In the genomic region with DNA sequence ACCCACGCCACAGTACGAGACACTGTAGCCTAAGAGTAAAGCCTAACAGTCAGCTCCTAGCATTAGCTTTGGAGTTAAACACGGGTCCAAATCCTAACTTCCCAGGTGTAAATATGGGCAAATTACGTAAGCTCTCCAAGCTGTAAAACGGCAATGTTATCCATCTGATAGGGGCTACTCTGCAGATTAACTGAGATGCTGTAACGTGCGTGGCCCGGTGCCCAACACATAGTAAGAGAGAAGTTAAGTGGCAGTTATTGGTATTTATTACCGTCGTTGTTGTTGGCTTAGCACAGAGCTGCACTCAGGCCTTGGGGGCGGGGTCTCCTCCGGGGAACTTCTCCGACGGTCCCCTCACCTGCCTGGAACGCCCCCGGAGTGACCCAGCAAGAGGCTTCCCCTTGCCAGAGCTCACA, we compare ENCODE assay signal across 8 cellular contexts. TPM values are rescaled to one million over a fixed set of nuclear protein-coding genes. Genes with fewer than 3 reads are reported as not detected.
DNase-seq lines count a peak whose midpoint lies in the region; ATAC-seq and TF ChIP-seq lines count a peak whose summit lies in the region.

No MANE protein-coding gene starts in this region.

- H3K36me3 ChIP-seq in endodermal cell (ENCODE audit: control insufficient read depth, insufficient read depth, low read length): peaks cover 5% of the 10 kb centered on the region
- no peaks in the 10 kb centered on the region for H3K36me3 ChIP-seq in neutrophil

- no peak for ATAC-seq in HG02588 (IDR thresholded peaks at IDR 0.05; ENCODE audit: unreplicated experiment)
- no peak for ATAC-seq in HG03139 (IDR thresholded peaks at IDR 0.05; ENCODE audit: unreplicated experiment)

- peak overlapping the region; percentile 100 for H3K4me3 Mint-ChIP-seq in Calu3 (ENCODE audit: low read depth, unreplicated experiment)
- H3K4me3 Mint-ChIP-seq in endodermal cell: peak overlapping the region; percentile 91

- 13 to 16% methylated on average over 13 to 16 of the region's 16 CpGs for WGBS in endodermal cell (ENCODE audit: insufficient coverage in 1 of 2, insufficient read length in 1 of 2), 2 experiments

- H3K4me1 Mint-ChIP-seq in Calu3 (ENCODE audit: low read depth, unreplicated experiment): peaks cover 22% of the 10 kb centered on the region
- H3K4me1 Mint-ChIP-seq in endodermal cell: peaks cover 11% of the 10 kb centered on the region

- H3K27ac ChIP-seq in endodermal cell (ENCODE audit: low read depth, low read length): peak overlapping the region; percentile 69
- H3K27ac ChIP-seq in neutrophil: peak overlapping the region; percentile 99

- H3K4me3 ChIP-seq in NB4 (ENCODE audit: low read depth, low read length) (peak overlapping the region; percentile 90), endodermal cell (ENCODE audit: low read length) (peak overlapping the region; percentile 91), neutrophil (ENCODE audit: low read depth in 1 of 2, low read length in 1 of 2) (peak overlapping the region; percentile 79 to 81)

- H3K9me3 Mint-ChIP-seq in Calu3 (ENCODE audit: low read depth, unreplicated experiment): no peaks in the 10 kb centered on the region
- peaks cover 2% of the 10 kb centered on the region for H3K9me3 Mint-ChIP-seq in endodermal cell

- CTCF ChIA-PET in Calu3 (lab: Charles Lee): interaction anchor here (0.6 to 3.9 kb wide), 12 partner anchors 12 to 194 kb away, joined by 3 to 50 read pairs (median 5); a partner anchor contains a TSS

- H3K27me3 ChIP-seq in endodermal cell (ENCODE audit: control insufficient read depth, insufficient read depth, low read length, poor library complexity, severe bottlenecking): no peaks in the 10 kb centered on the region
- H3K27me3 ChIP-seq in neutrophil: no peaks in the 10 kb centered on the region

- H3K9me3 ChIP-seq in endodermal cell (ENCODE audit: control insufficient read depth, low read length): peaks cover under 1% of the 10 kb centered on the region
- H3K9me3 ChIP-seq in neutrophil: no peaks in the 10 kb centered on the region

- intact Hi-C loops in Calu3 (cut with micrococcal nuclease; ENCODE audit: unreplicated experiment): loop anchor here (1.0 to 5.0 kb wide), 2 partner anchors 39 to 138 kb away; no protein-coding TSS in a partner anchor

- no TSS peak for BruUV-seq in Calu3 (replicated peaks; lab: Mats Ljungman, UMichigan)

- H3K36me3 Mint-ChIP-seq in Calu3 (ENCODE audit: insufficient read depth, unreplicated experiment) (peaks cover 34% of the 10 kb centered on the region), endodermal cell (ENCODE audit: low read depth) (peaks cover 20% of the 10 kb centered on the region)

- H3K4me1 ChIP-seq in endodermal cell (ENCODE audit: control insufficient read depth, insufficient read depth, low read length) (no peaks in the 10 kb centered on the region), neutrophil (ENCODE audit: control insufficient read depth in 1 of 2, insufficient read depth in 1 of 2, low read depth in 1 of 2, low read length in 1 of 2) (peaks cover 37 to 38% of the 10 kb centered on the region in 2 experiments)

- TF ChIP-seq CTCF in Calu3 (IDR thresholded peaks at IDR 0.05; ENCODE audit: unreplicated experiment) (no peak), NB4 (IDR thresholded peaks at IDR 0.05; ENCODE audit: low read depth, low read length) (no peak), endodermal cell (conservative IDR thresholded peaks at IDR 0.05) (no peak), neutrophil (IDR thresholded peaks at IDR 0.05) (no peak)

- H3K27me3 Mint-ChIP-seq in Calu3 (ENCODE audit: unreplicated experiment) (no peaks in the 10 kb centered on the region), endodermal cell (ENCODE audit: insufficient read depth) (peaks cover 14% of the 10 kb centered on the region)

- H3K27ac Mint-ChIP-seq in Calu3 (ENCODE audit: unreplicated experiment): peak overlapping the region; percentile 98
- H3K27ac Mint-ChIP-seq in endodermal cell: peak overlapping the region; percentile 97

- H3K9ac ChIP-seq in endodermal cell (ENCODE audit: extremely low read depth, low read length, poor library complexity, severe bottlenecking): peak overlapping the region; percentile 80

- DNase-seq in Calu3 (no peak), NB4 (ENCODE audit: low read depth) (no peak), endodermal cell (no peak), cerebellar nuclear complex (lab: John Stamatoyannopoulos, UW) (no peak), NCI-H1436 treated with DMSO at 0.1 percent for 48 hours (lab: John Stamatoyannopoulos, UW) (no peak)

- TF ChIP-seq POLR2A in NB4 (IDR thresholded peaks at IDR 0.05; ENCODE audit: extremely low read depth, insufficient read length): no peak

RNA-seq across cellular contexts. Expression of a gene that starts 0.5 kb away (rescaled TPM):
- total RNA-seq in Calu3 (2022): 70.3 and 71.5 TPM in 2 replicates
- 10 to 100 TPM; 61.5 to 79.9 TPM for total RNA-seq in endodermal cell
- 69.1 TPM for polyA plus RNA-seq in endodermal cell (2013, experiment 1 of 2)
- 71.4 TPM for polyA plus RNA-seq in endodermal cell (2013, experiment 2 of 2)

RNA-seq across cellular contexts. Expression of a gene that starts 7.1 kb away (rescaled TPM):
- 96.2 and 98.3 TPM in 2 replicates for total RNA-seq in Calu3 (2022)
- 100 to 1,000 TPM; 119 to 120 TPM for total RNA-seq in endodermal cell
- 121 TPM for polyA plus RNA-seq in endodermal cell (2013, experiment 1 of 2)
- polyA plus RNA-seq in endodermal cell (2013, experiment 2 of 2): 114 TPM

RNA-seq across cellular contexts. Expression of a gene that starts 23.8 kb away (rescaled TPM):
- total RNA-seq in Calu3 (2022): 0.07 TPM in 1 of 2 replicates, not detected in the other
- under 1 TPM; 0.18 to 0.40 TPM for total RNA-seq in endodermal cell
- polyA plus RNA-seq in endodermal cell (2013, experiment 1 of 2): 1.7 TPM
- 1.7 TPM for polyA plus RNA-seq in endodermal cell (2013, experiment 2 of 2)
